Comparison of ENCODE assay signal across 19 cellular contexts in genomic region chr3:63948995-63949394, GRCh38. TPM values are rescaled to one million over a fixed set of nuclear protein-coding genes. Genes with fewer than 3 reads are reported as not detected.
A peak's percentile ranks its signal among the peaks of the same experiment; 100 is the strongest.
DNase-seq lines count a peak whose midpoint lies in the region; ATAC-seq and TF ChIP-seq lines count a peak whose summit lies in the region.
"Had no signal": no experiment of that assay in that cellular context is flagged by ENCODE, and none has a peak within 500 bp of the region (broad histone marks: within the 10 kb centered on the region; RNA-seq: fewer than 3 reads in every experiment).

No MANE protein-coding gene starts in this region.

- DNase-seq in RPMI7951 (ENCODE audit: low read depth) (peak; percentile 16), dedifferentiated amniotic fluid mesenchymal stem cell (ENCODE audit: extremely low spot score) (peak; percentile 78), glomerular visceral epithelial cell (ENCODE audit: extremely low spot score) (peak; percentile 33), inferior parietal cortex (ENCODE audit: extremely low spot score) (no peak), G401 (ENCODE audit: low spot score) (no peak), body of pancreas (no peak)
- DNase-seq: activated CD4-positive, alpha-beta T cell treated with anti-CD3 and anti-CD28 coated beads for 4 hours; activated naive CD8-positive, alpha-beta T cell treated with anti-CD3 and anti-CD28 coated beads, Interleukin-2, amount 50 U/mL, for 24 hours; activated T-cell treated with anti-CD3 and anti-CD28 coated beads for 4 hours; effector CD4-positive, alpha-beta T cell; kidney; MV-4-11; ovary; stimulated activated naive CD8-positive, alpha-beta T cell treated with anti-CD3 and anti-CD28 coated beads, Interleukin-15, amount 100 ng/mL, for 72 hours; T-helper 9 cell had no signal

- H3K36me3 ChIP-seq in body of pancreas (replicated peaks in 1 of 2; ENCODE audit: insufficient read depth in 1 of 2, low read depth in 2 of 2): no peaks in the 10 kb centered on the region
- H3K36me3 ChIP-seq: ovary had no signal

- no peak for TF ChIP-seq POLR2A in body of pancreas (IDR thresholded peaks at IDR 0.05)

- peak overlapping the region in 1 of 4 donors; percentile 91 for H3K27ac ChIP-seq in body of pancreas
- H3K27ac ChIP-seq: ovary had no signal

- peaks cover 84% of the 10 kb centered on the region for H3K4me1 ChIP-seq in body of pancreas

- no peak for ATAC-seq in body of pancreas
- no peak for ATAC-seq in HG02840 (IDR thresholded peaks at IDR 0.05; ENCODE audit: low FRiP score, unreplicated experiment)
- ATAC-seq: activated naive CD8-positive, alpha-beta T cell treated with anti-CD3 and anti-CD28 coated beads, Interleukin-2, amount 50 U/mL, for 24 hours; Right ventricle myocardium inferior; stimulated activated naive CD8-positive, alpha-beta T cell treated with anti-CD3 and anti-CD28 coated beads, Interleukin-15, amount 100 ng/mL, for 72 hours had no signal

- intact Hi-C loops in body of pancreas (cut with DNase I): no loop called here

- no peak overlapping the region for H3K4me3 ChIP-seq in body of pancreas
- H3K4me3 ChIP-seq: ovary had no signal

- in situ Hi-C loops in G401 (cut with HindIII; ENCODE audit: low sequenced_read_pairs): no loop called here

- WGBS in body of pancreas, 2 donors: 83 to 84% methylated on average over 2 of the region's 2 CpGs

- no peak for TF ChIP-seq CTCF in body of pancreas (IDR thresholded peaks at IDR 0.05)

- H3K9me3 ChIP-seq in body of pancreas: no peaks in the 10 kb centered on the region
- H3K9me3 ChIP-seq: ovary had no signal

- no peaks in the 10 kb centered on the region for H3K27me3 ChIP-seq in body of pancreas
- H3K27me3 ChIP-seq: ovary had no signal

RNA-seq across cellular contexts. Expression of gene SCAANT1, which starts 36.8 kb away (rescaled TPM):
- not detected in 2 replicates for total RNA-seq in RPMI7951 (2014; rRNA removed; shearing (Covaris generic))
- not detected in 2 replicates for total RNA-seq in G401 (2014; rRNA removed; shearing (Covaris generic))
- not detected for total RNA-seq in body of pancreas
- total RNA-seq: Daoy, glomerular endothelial cell, kidney, ovary, Right ventricle myocardium inferior had no signal

Comparison
In these comparisons a context has a peak if more than half of its experiments do, and no peak if none do; other contexts are left out.
1. DNase-seq: peak in RPMI7951 (single experiment), dedifferentiated amniotic fluid mesenchymal stem cell (single experiment) and glomerular visceral epithelial cell (single experiment); none in inferior parietal cortex (single experiment), G401 (single experiment) and body of pancreas (0 of 4).